Comparison of ENCODE assay signal across 10 cellular contexts in genomic region chr1:94873520-94874351, GRCh38. TPM values are rescaled to one million over a fixed set of nuclear protein-coding genes. Genes with fewer than 3 reads are reported as not detected.
DNase-seq lines count a peak whose midpoint lies in the region; ATAC-seq and TF ChIP-seq lines count a peak whose summit lies in the region.
"Had no signal": no experiment of that assay in that cellular context is flagged by ENCODE, and none has a peak within 500 bp of the region (broad histone marks: within the 10 kb centered on the region; RNA-seq: fewer than 3 reads in every experiment).

No MANE protein-coding gene starts in this region.

- H4K5ac ChIP-seq in mesendoderm (ENCODE audit: low read length): no peak overlapping the region

- no peak overlapping the region for H2BK120ac ChIP-seq in mesendoderm (ENCODE audit: low read depth, low read length)

- no peaks in the 10 kb centered on the region for H3K79me1 ChIP-seq in mesendoderm (ENCODE audit: low read length)

- H4K8ac ChIP-seq in mesendoderm (ENCODE audit: low read depth, low read length): no peak overlapping the region

- H3K4me3 ChIP-seq in SJCRH30: peak overlapping the region; percentile 22
- no peak overlapping the region for H3K4me3 ChIP-seq in ascending aorta
- H3K4me3 ChIP-seq in mesendoderm (ENCODE audit: low read length): no peak overlapping the region

- intact Hi-C loops in ascending aorta (cut with DNase I) (no loop called here), sciatic nerve (cut with DNase I) (no loop called here)

- H3K56ac ChIP-seq in mesendoderm (ENCODE audit: low read length): no peak overlapping the region

- DNase-seq in COR-L47 (lab: John Stamatoyannopoulos, UW) (peak; percentile 61), SJCRH30 (peak; percentile 90 to 98), hypothalamus (lab: John Stamatoyannopoulos, UW) (peak in 41 of 51 donors; percentile 12 to 87 (median 63)), ascending aorta (ENCODE audit: low spot score in 2 of 2) (no peak), mesendoderm (no peak), H4 (ENCODE audit: low spot score) (no peak), sciatic nerve (ENCODE audit: low spot score) (no peak)
- DNase-seq: activated naive CD8-positive, alpha-beta T cell treated with anti-CD3 and anti-CD28 coated beads, Interleukin-2, amount 10 ng/mL, durations not matched to agents 7 days and 5 days; CD4-positive, alpha-beta memory T cell had no signal

- no CpG with 5 or more reads among the region's 7 CpGs for whole genome bisulfite sequencing in mesendoderm (ENCODE audit: extremely low coverage, insufficient coverage, low lambda C conversion rate)

- no peak overlapping the region for H3K9ac ChIP-seq in mesendoderm (ENCODE audit: low read length)

- no peak overlapping the region for H3K18ac ChIP-seq in mesendoderm (ENCODE audit: low read length)

- H3K27me3 ChIP-seq in SJCRH30 (no peaks in the 10 kb centered on the region), ascending aorta (no peaks in the 10 kb centered on the region), mesendoderm (ENCODE audit: insufficient read depth, low read length, poor library complexity) (no peaks in the 10 kb centered on the region)

- no peak overlapping the region for H3K4me2 ChIP-seq in mesendoderm (ENCODE audit: low read length)

- no peak overlapping the region for H2AK5ac ChIP-seq in mesendoderm (ENCODE audit: low read length)

- no peak for TF ChIP-seq CTCF in ascending aorta (IDR thresholded peaks at IDR 0.05)

- no peaks in the 10 kb centered on the region for H3K9me3 ChIP-seq in SJCRH30 (replicated peaks)
- H3K9me3 ChIP-seq in ascending aorta: no peaks in the 10 kb centered on the region

- ATAC-seq in HG02885 (IDR thresholded peaks at IDR 0.05; ENCODE audit: poor library complexity, unreplicated experiment) (peak; percentile 64), sciatic nerve (no peak)

- H3K36me3 ChIP-seq in SJCRH30 (no peaks in the 10 kb centered on the region), ascending aorta (no peaks in the 10 kb centered on the region), mesendoderm (ENCODE audit: control insufficient read depth, insufficient read depth, low read length) (no peaks in the 10 kb centered on the region)

- H3K4me1 ChIP-seq in SJCRH30 (peaks cover 30% of the 10 kb centered on the region), ascending aorta (no peaks in the 10 kb centered on the region), mesendoderm (ENCODE audit: control insufficient read depth, low read depth, low read length) (no peaks in the 10 kb centered on the region)

- no peak overlapping the region for H2BK15ac ChIP-seq in mesendoderm (replicated peaks; ENCODE audit: low read depth)

- H3K79me2 ChIP-seq in mesendoderm (ENCODE audit: control insufficient read depth, insufficient read depth, low read length): no peaks in the 10 kb centered on the region

- H3K27ac ChIP-seq in SJCRH30 (peak overlapping the region; percentile 64), ascending aorta (no peak overlapping the region), mesendoderm (ENCODE audit: low read depth, low read length) (no peak overlapping the region)

- H3K23ac ChIP-seq in mesendoderm (ENCODE audit: low read length): no peak overlapping the region

- H2BK5ac ChIP-seq in mesendoderm (ENCODE audit: low read length): no peak overlapping the region

- H3K4ac ChIP-seq in mesendoderm (ENCODE audit: low read depth, low read length): no peak overlapping the region

RNA-seq across cellular contexts. Expression of gene CNN3, which starts 53.2 kb away (rescaled TPM):
- total RNA-seq in SJCRH30 (2014; rRNA removed; shearing (Covaris generic)): 380 and 387 TPM in 2 replicates
- total RNA-seq in ascending aorta: 362 TPM
- polyA plus RNA-seq in mesendoderm (2013, experiment 1 of 2): 219 TPM
- 222 TPM for polyA plus RNA-seq in mesendoderm (2013, experiment 2 of 2)
- total RNA-seq in H4 (2014; rRNA removed; shearing (Covaris generic)): 121 and 137 TPM in 2 replicates
- total RNA-seq in sciatic nerve: 419 TPM

RNA-seq across cellular contexts. Expression of gene SLC44A3, which starts 53.6 kb away (rescaled TPM):
- 0.10 TPM in 1 of 2 replicates, not detected in the other for total RNA-seq in SJCRH30 (2014; rRNA removed; shearing (Covaris generic))
- total RNA-seq in ascending aorta: not detected
- 1.3 TPM for polyA plus RNA-seq in mesendoderm (2013, experiment 1 of 2)
- 1.5 TPM for polyA plus RNA-seq in mesendoderm (2013, experiment 2 of 2)
- total RNA-seq in H4 (2014; rRNA removed; shearing (Covaris generic)): 1.1 and 2.7 TPM in 2 replicates
- 13.8 TPM for total RNA-seq in sciatic nerve

Comparison
In these comparisons a context has a peak if more than half of its experiments do, and no peak if none do; other contexts are left out.
1. DNase-seq: peak in COR-L47 (single experiment), SJCRH30 (2 of 2) and hypothalamus (41 of 51); none in ascending aorta (0 of 2), mesendoderm (single experiment), H4 (single experiment) and sciatic nerve (single experiment).